In the genomic region with DNA sequence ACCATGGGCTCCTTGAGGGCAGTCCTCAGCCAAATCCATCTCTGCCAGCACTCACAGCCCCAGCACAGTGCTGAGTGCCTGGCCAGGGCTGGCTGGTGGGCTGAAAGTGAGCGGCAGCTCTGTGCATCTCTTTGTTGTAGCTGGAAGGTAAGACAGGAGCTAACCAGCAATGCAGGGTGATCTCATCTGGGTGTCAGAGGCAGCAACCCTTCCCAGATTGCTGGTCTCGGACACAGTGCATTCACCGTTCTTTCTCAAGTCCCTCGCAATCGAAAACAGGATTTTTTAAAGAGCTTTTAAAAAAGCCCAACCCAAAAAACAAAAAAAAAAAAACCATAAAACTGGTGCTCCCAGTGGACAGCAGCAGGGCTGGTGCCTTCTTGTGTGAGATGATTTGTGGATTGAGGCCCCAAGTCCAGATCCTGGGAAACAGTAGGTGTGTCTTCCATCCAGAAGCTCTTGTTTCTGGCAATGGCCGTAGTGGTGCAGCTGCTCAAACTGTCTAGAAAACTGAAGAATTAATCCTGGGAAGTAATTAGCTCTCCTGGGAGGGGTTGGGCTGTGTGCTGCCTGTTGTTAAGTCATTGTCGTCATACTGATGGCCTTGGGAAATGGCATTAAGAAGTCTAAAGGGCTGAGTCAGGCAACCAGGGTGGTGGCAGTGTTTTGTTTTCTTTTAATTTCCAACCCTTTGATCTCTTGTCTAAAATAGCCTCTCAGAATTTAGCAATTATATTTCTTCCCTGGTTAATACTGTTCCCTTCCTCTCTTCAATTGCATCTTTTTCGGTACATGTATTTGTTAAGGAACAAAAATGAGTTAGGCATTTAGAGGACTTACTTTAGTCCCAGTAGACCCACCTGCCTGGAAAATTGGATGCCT, we compare ENCODE assay signal across 13 cellular contexts.
DNase-seq lines count a peak whose midpoint lies in the region; ATAC-seq and TF ChIP-seq lines count a peak whose summit lies in the region.
"Had no signal": no experiment of that assay in that cellular context is flagged by ENCODE, and none has a peak within 500 bp of the region (broad histone marks: within the 10 kb centered on the region; RNA-seq: fewer than 3 reads in every experiment).

No MANE protein-coding gene starts in this region.

- peaks cover 4% of the 10 kb centered on the region for H3K27me3 ChIP-seq in foreskin keratinocyte
- H3K27me3 ChIP-seq in esophagus muscularis mucosa, result no peaks in the 10 kb centered on the region

- no peaks in the 10 kb centered on the region for H3K9me3 ChIP-seq in esophagus muscularis mucosa

- intact Hi-C loops in esophagus muscularis mucosa (cut with DNase I), result no loop called here

- H3K36me3 ChIP-seq in esophagus muscularis mucosa, result no peaks in the 10 kb centered on the region

- H3K27ac ChIP-seq in foreskin keratinocyte, result no peak overlapping the region
- no peak overlapping the region for H3K27ac ChIP-seq in esophagus muscularis mucosa (replicated peaks in 1 of 4)

- WGBS in esophagus muscularis mucosa, result 68% methylated on average over 8 of the region's 8 CpGs

- peak; percentile 13 for DNase-seq in H4 (ENCODE audit: low spot score)
- peak; percentile 86 to 92 for DNase-seq in NCI-H524 (lab: John Stamatoyannopoulos, UW)
- no peak for DNase-seq in foreskin keratinocyte
- peak; percentile 88 for DNase-seq in retinal pigment epithelial cell (ENCODE audit: low read depth)
- no peak for DNase-seq in NK-92 treated with Interleukin-12 subunit alpha and Interleukin-12 subunit beta, amount 100 ng/mL, for 24 hours (lab: John Stamatoyannopoulos, UW)
- DNase-seq in NCI-H2196 treated with DMSO at 0.1 percent for 48 hours (lab: John Stamatoyannopoulos, UW; ENCODE audit: unreplicated experiment), result no peak
- DNase-seq in LoVo (ENCODE audit: low spot score), result no peak
- DNase-seq in esophagus muscularis mucosa (ENCODE audit: extremely low spot score), result no peak
- DNase-seq: activated B cell treated with CpG ODN at 0.5 μM for 24 hours; hypothalamus; PC-3; stimulated activated CD4-positive, alpha-beta T cell treated with anti-CD3 and anti-CD28 coated beads, Interleukin-4, amount 100 ng/mL, for 4 hours had no signal

- TF ChIP-seq EP300 in esophagus muscularis mucosa (IDR thresholded peaks at IDR 0.05), result no peak

- no peak for TF ChIP-seq POLR2A in esophagus muscularis mucosa (IDR thresholded peaks at IDR 0.05; ENCODE audit: low read depth)

- TF ChIP-seq CTCF in foreskin keratinocyte (conservative IDR thresholded peaks at IDR 0.05) (no peak), retinal pigment epithelial cell (conservative IDR thresholded peaks at IDR 0.05; ENCODE audit: low read depth, low read length) (no peak), esophagus muscularis mucosa (IDR thresholded peaks at IDR 0.05) (no peak)

- peak; percentile 8 for ATAC-seq in foreskin keratinocyte
- ATAC-seq: K562, PC-3 had no signal

- no peaks in the 10 kb centered on the region for H3K4me1 ChIP-seq in foreskin keratinocyte
- peaks cover 8 to 61% (median 38%) of the 10 kb centered on the region in 4 donors for H3K4me1 ChIP-seq in esophagus muscularis mucosa

- H3K4me3 ChIP-seq in retinal pigment epithelial cell (ENCODE audit: low read length), result no peak overlapping the region
- no peak overlapping the region for H3K4me3 ChIP-seq in esophagus muscularis mucosa
- H3K4me3 ChIP-seq: K562 had no signal

Comparison
In these comparisons a context has a peak if more than half of its experiments do, and no peak if none do; other contexts are left out.
1. DNase-seq: peak in H4 (single experiment), NCI-H524 (2 of 2) and retinal pigment epithelial cell (single experiment); none in foreskin keratinocyte (0 of 2), NK-92 treated with Interleukin-12 subunit alpha and Interleukin-12 subunit beta, amount 100 ng/mL, for 24 hours (single experiment), NCI-H2196 treated with DMSO at 0.1 percent for 48 hours (single experiment), LoVo (single experiment) and esophagus muscularis mucosa (single experiment).